25 cellular contexts compared by ENCODE assay signal in the genomic region with DNA sequence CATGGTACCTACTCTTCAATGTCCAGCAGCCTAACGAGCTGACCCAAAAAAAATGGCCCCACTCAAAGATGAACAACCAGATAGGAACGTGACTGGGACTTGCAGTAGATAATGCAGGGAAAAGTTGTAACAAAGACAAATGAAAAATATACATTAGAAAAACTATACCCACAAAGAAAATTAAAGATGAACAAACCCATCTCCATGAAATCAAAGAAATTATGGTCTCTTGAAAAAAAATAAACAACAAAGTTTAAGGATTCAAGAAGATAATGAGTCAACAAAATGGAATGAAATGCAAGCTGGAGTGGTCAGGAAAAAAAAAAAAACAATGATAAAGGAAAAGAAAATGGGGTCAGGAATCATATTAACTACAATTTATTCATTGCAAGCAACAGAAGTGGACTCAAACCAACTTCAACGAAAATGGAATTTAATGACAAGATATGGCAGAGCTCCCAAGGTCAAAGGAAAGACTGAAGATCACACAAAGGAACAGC.
DNase-seq lines count a peak whose midpoint lies in the region; ATAC-seq and TF ChIP-seq lines count a peak whose summit lies in the region.
"Had no signal": no experiment of that assay in that cellular context is flagged by ENCODE, and none has a peak within 500 bp of the region (broad histone marks: within the 10 kb centered on the region; RNA-seq: fewer than 3 reads in every experiment).

No MANE protein-coding gene starts in this region.

- H3K9me1 ChIP-seq in IMR-90 (ENCODE audit: insufficient read depth, low read length) = no peaks in the 10 kb centered on the region

- no peak for TF ChIP-seq POLR2A in IMR-90 (IDR thresholded peaks at IDR 0.05; ENCODE audit: low read depth, low read length)

- no peak overlapping the region for H2BK15ac ChIP-seq in IMR-90 (ENCODE audit: low read depth, low read length)

- BruUV-seq in IMR-90 (replicated peaks; lab: Mats Ljungman, UMichigan) = no TSS peak

- H3K36me3 ChIP-seq in IMR-90 (ENCODE audit: control insufficient read depth, insufficient read depth, low read length) = no peaks in the 10 kb centered on the region
- no peaks in the 10 kb centered on the region for H3K36me3 ChIP-seq in hepatocyte (replicated peaks; ENCODE audit: insufficient read depth, low read depth)
- H3K36me3 ChIP-seq: MG63 had no signal

- no peaks in the 10 kb centered on the region for H3K9me2 ChIP-seq in hepatocyte (replicated peaks; ENCODE audit: insufficient read depth)
- H3K9me2 ChIP-seq: SK-N-SH had no signal

- no peak overlapping the region for H3K27ac ChIP-seq in IMR-90 (ENCODE audit: insufficient read depth, low read length)
- H3K27ac ChIP-seq in hepatocyte = no peak overlapping the region
- H3K27ac ChIP-seq: PC-9, RWPE1 had no signal

- no peaks in the 10 kb centered on the region for H3K79me2 ChIP-seq in hepatocyte

- H2AFZ ChIP-seq in IMR-90 (replicated peaks; ENCODE audit: low read length, poor library complexity) = no peak overlapping the region
- no peak overlapping the region for H2AFZ ChIP-seq in hepatocyte
- H2AFZ ChIP-seq: PC-9 had no signal

- H3K9me3 ChIP-seq in IMR-90 (ENCODE audit: control insufficient read depth, insufficient read depth, low read length) (0 out of 2 replicates have a peak, but pooled peaks cover 1% of the 10 kb centered on the region), hepatocyte (ENCODE audit: low read depth) (no peaks in the 10 kb centered on the region)
- H3K9me3 ChIP-seq: MG63, SK-N-SH had no signal

- no peak overlapping the region for H3K23ac ChIP-seq in IMR-90 (ENCODE audit: low read depth, low read length)

- H4K20me1 ChIP-seq in IMR-90 (ENCODE audit: insufficient read depth, low read length) = no peaks in the 10 kb centered on the region
- no peaks in the 10 kb centered on the region for H4K20me1 ChIP-seq in hepatocyte (ENCODE audit: insufficient read depth, poor library complexity, severe bottlenecking)

- intact Hi-C loops in IMR-90 (cut with micrococcal nuclease) = no loop called here

- ATAC-seq in IMR-90 (ENCODE audit: low read depth) = peak; percentile 32; the same call in 1 of the 2 replicates
- ATAC-seq in HG02970 (IDR thresholded peaks at IDR 0.05; ENCODE audit: low FRiP score, unreplicated experiment) = no peak

- in situ Hi-C loops in IMR-90 (cut with MboI; ENCODE audit: low sequenced_read_pairs) = no loop called here

- no peak overlapping the region for H4K91ac ChIP-seq in IMR-90 (ENCODE audit: insufficient read depth, low read depth, low read length)

- H3K9ac ChIP-seq in IMR-90 (ENCODE audit: low read depth, low read length) = no peak overlapping the region
- H3K9ac ChIP-seq: SK-N-SH had no signal

- H3K4me2 ChIP-seq in IMR-90 (ENCODE audit: low read depth, low read length) (no peak overlapping the region), hepatocyte (no peak overlapping the region)
- H3K4me2 ChIP-seq: PC-9, SK-N-SH had no signal

- H3K4me1 ChIP-seq in IMR-90 (ENCODE audit: control insufficient read depth, insufficient read depth, low read length) (peaks cover 6% of the 10 kb centered on the region; the same call in 1 of the 2 replicates), hepatocyte (ENCODE audit: insufficient read depth) (no peaks in the 10 kb centered on the region)

- CTCF ChIA-PET in IMR-90 (lab: Yijun Ruan, JAX) = no interaction called here

- TF ChIP-seq CTCF in IMR-90 (conservative IDR thresholded peaks at IDR 0.05; ENCODE audit: low read depth, low read length) (no peak), fibroblast of villous mesenchyme (IDR thresholded peaks at IDR 0.05; ENCODE audit: insufficient read depth, low read depth, low read length) (no peak), hepatocyte (IDR thresholded peaks at IDR 0.05; ENCODE audit: poor library complexity) (no peak)

- peak overlapping the region; percentile 48 for H2BK5ac ChIP-seq in IMR-90 (ENCODE audit: low read depth, low read length, poor library complexity, severe bottlenecking)

- no peak overlapping the region for H2AK5ac ChIP-seq in IMR-90 (ENCODE audit: low read depth, low read length)

- no peaks in the 10 kb centered on the region for H3K79me1 ChIP-seq in IMR-90 (ENCODE audit: low read depth in 1 of 2, low read length in 2 of 2)

- H3K18ac ChIP-seq in IMR-90 (ENCODE audit: low read depth, low read length) = peak overlapping the region; percentile 88; the same call in 1 of the 2 replicates

- H2AK9ac ChIP-seq in IMR-90 (replicated peaks; ENCODE audit: low read depth, low read length, poor library complexity) = no peak overlapping the region

- POLR2A ChIA-PET in IMR-90 (lab: Charles Lee; ENCODE audit: unreplicated experiment) = no interaction called here

- H3K4me3 ChIP-seq in IMR-90 (ENCODE audit: insufficient read depth, low read depth, low read length) (no peak overlapping the region), fibroblast of villous mesenchyme (ENCODE audit: low read depth, low read length) (no peak overlapping the region), hepatocyte (no peak overlapping the region)
- H3K4me3 ChIP-seq: MG63, PC-9 had no signal

- dilution Hi-C loops in IMR-90 (cut with HindIII; ENCODE audit: low sequenced_read_pairs, unreplicated experiment) = no loop called here

- no peak for TF ChIP-seq RAD21 in IMR-90 (IDR thresholded peaks at IDR 0.05; ENCODE audit: low read length)

- H4K5ac ChIP-seq in IMR-90 (ENCODE audit: low read depth, low read length) = no peak overlapping the region

- DNase-seq in EH (ENCODE audit: low read depth) = peak; percentile 59
- peak; percentile 56 for DNase-seq in IMR-90
- peak; percentile 6 for DNase-seq in astrocyte of the hippocampus (ENCODE audit: low read depth, low spot score)
- DNase-seq in fibroblast of villous mesenchyme (ENCODE audit: low read depth) = peak; percentile 7
- no peak for DNase-seq in hepatocyte (ENCODE audit: low spot score)
- no peak for DNase-seq in HK-2 (ENCODE audit: unreplicated experiment)
- DNase-seq: 8988T; AML-193; C1 segment of cervical spinal cord; Calu3; CD8-positive, alpha-beta memory T cell; DMS153; GF-D8; H9; Karpas-422; MG63; NCI-H1417 treated with DMSO at 0.1 percent for 48 hours; NCI-H187; NCI-H446 treated with DMSO at 0.1 percent for 48 hours; NCI-H69; PC-9; SHP77 treated with DMSO at 0.1 percent for 48 hours; SK-N-SH had no signal

- WGBS in IMR-90 (ENCODE audit: extremely low coverage in 2 of 2, insufficient read length in 1 of 2), 2 experiments = no CpG with 5 or more reads among the region's 3 CpGs
- WGBS in hepatocyte (ENCODE audit: low lambda C conversion rate, missing lambda C conversion rate) = 83% methylated on average over 3 of the region's 3 CpGs

- peak overlapping the region; percentile 26 for H2BK120ac ChIP-seq in IMR-90 (ENCODE audit: low read depth, low read length)

- peak overlapping the region; percentile 77 for H2BK20ac ChIP-seq in IMR-90 (ENCODE audit: low read depth, low read length)

- H3K27me3 ChIP-seq in IMR-90 (ENCODE audit: control insufficient read depth, insufficient read depth, low read length) = no peaks in the 10 kb centered on the region
- H3K27me3 ChIP-seq in hepatocyte = no peaks in the 10 kb centered on the region
- H3K27me3 ChIP-seq: MG63 had no signal

- H3K4ac ChIP-seq in IMR-90 (ENCODE audit: low read depth, low read length) = no peak overlapping the region; the same call in 1 of the 2 replicates

- no peak overlapping the region for H3K56ac ChIP-seq in IMR-90 (ENCODE audit: extremely low read depth, insufficient read depth, low read length)

- H4K8ac ChIP-seq in IMR-90 (ENCODE audit: low read depth in 2 of 2, low read length in 2 of 2) = peak overlapping the region in 1 of 2 experiments; percentile 58; a peak in 1 of 4 replicates

- peak overlapping the region; percentile 52; the same call in 1 of the 2 replicates for H3K14ac ChIP-seq in IMR-90 (replicated peaks; ENCODE audit: low read depth, low read length)

TF ChIP-seq in IMR-90, 13 proteins besides CTCF, POLR2A, EP300 and RAD21:
- no peak for TF ChIP-seq NFE2L2 (IDR thresholded peaks at IDR 0.05; ENCODE audit: low read depth, low read length)
- TF ChIP-seq, protein P1, sequence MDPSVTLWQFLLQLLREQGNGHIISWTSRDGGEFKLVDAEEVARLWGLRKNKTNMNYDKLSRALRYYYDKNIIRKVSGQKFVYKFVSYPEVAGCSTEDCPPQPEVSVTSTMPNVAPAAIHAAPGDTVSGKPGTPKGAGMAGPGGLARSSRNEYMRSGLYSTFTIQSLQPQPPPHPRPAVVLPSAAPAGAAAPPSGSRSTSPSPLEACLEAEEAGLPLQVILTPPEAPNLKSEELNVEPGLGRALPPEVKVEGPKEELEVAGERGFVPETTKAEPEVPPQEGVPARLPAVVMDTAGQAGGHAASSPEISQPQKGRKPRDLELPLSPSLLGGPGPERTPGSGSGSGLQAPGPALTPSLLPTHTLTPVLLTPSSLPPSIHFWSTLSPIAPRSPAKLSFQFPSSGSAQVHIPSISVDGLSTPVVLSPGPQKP (IDR thresholded peaks at IDR 0.05; ENCODE audit: borderline replicate concordance, low read depth, low read length) = no peak
- no peak for TF ChIP-seq BHLHE40 (IDR thresholded peaks at IDR 0.05; ENCODE audit: low read depth, low read length)
- TF ChIP-seq FOS (IDR thresholded peaks at IDR 0.05; ENCODE audit: low read depth, low read length) = no peak
- no peak for TF ChIP-seq CEBPB (IDR thresholded peaks at IDR 0.05; ENCODE audit: low read depth, low read length)
- no peak for TF ChIP-seq CHD1 (IDR thresholded peaks at IDR 0.05; ENCODE audit: low read depth, low read length)
- no peak for TF ChIP-seq SMC3 (IDR thresholded peaks at IDR 0.05; ENCODE audit: low read depth, low read length)
- no peak for TF ChIP-seq RFX5 (IDR thresholded peaks at IDR 0.05; ENCODE audit: low read depth, low read length)
- no peak for TF ChIP-seq MXI1 (IDR thresholded peaks at IDR 0.05; ENCODE audit: borderline replicate concordance, low read depth, low read length)
- TF ChIP-seq, protein P2, sequence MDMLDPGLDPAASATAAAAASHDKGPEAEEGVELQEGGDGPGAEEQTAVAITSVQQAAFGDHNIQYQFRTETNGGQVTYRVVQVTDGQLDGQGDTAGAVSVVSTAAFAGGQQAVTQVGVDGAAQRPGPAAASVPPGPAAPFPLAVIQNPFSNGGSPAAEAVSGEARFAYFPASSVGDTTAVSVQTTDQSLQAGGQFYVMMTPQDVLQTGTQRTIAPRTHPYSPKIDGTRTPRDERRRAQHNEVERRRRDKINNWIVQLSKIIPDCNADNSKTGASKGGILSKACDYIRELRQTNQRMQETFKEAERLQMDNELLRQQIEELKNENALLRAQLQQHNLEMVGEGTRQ (IDR thresholded peaks at IDR 0.05; ENCODE audit: low read depth, low read length) = no peak
- TF ChIP-seq MAFK (IDR thresholded peaks at IDR 0.05; ENCODE audit: low read depth, low read length) = no peak
- TF ChIP-seq MAZ (IDR thresholded peaks at IDR 0.05; ENCODE audit: borderline replicate concordance, low read depth, low read length) = no peak
- TF ChIP-seq RCOR1 (IDR thresholded peaks at IDR 0.05; ENCODE audit: insufficient replicate concordance, low read length) = no peak

Comparison
In these comparisons a context has a peak if more than half of its experiments do, and no peak if none do; other contexts are left out.
1. DNase-seq: peak in EH (single experiment), IMR-90 (single experiment), astrocyte of the hippocampus (single experiment) and fibroblast of villous mesenchyme (single experiment); none in hepatocyte (single experiment) and HK-2 (single experiment).